Comparison of ENCODE assay signal across 21 cellular contexts in genomic region chr3:116836286-116836685, GRCh38.
DNase-seq lines count a peak whose midpoint lies in the region; ATAC-seq and TF ChIP-seq lines count a peak whose summit lies in the region.
"Had no signal": no experiment of that assay in that cellular context is flagged by ENCODE, and none has a peak within 500 bp of the region (broad histone marks: within the 10 kb centered on the region; RNA-seq: fewer than 3 reads in every experiment).

No MANE protein-coding gene starts in this region.

- H2AK9ac ChIP-seq in IMR-90 (replicated peaks; ENCODE audit: low read depth, low read length, poor library complexity): no peak overlapping the region

- no peak overlapping the region for H2BK20ac ChIP-seq in IMR-90 (ENCODE audit: low read depth, low read length)

- no peak overlapping the region for H2AK5ac ChIP-seq in IMR-90 (ENCODE audit: low read depth, low read length)

- no peaks in the 10 kb centered on the region for H3K27me3 ChIP-seq in ACC112 (ENCODE audit: insufficient read depth, low read length)
- H3K27me3 ChIP-seq in IMR-90 (ENCODE audit: control insufficient read depth, insufficient read depth, low read length): no peaks in the 10 kb centered on the region
- H3K27me3 ChIP-seq in CD8-positive, alpha-beta memory T cell (ENCODE audit: insufficient read depth, low read length, poor library complexity, severe bottlenecking): no peaks in the 10 kb centered on the region
- H3K27me3 ChIP-seq: BLaER1, MG63 had no signal

- no peaks in the 10 kb centered on the region for H4K20me1 ChIP-seq in IMR-90 (ENCODE audit: insufficient read depth, low read length)
- H4K20me1 ChIP-seq: BLaER1 had no signal

- DNase-seq in IMR-90 (peak; percentile 48), astrocyte of the spinal cord (ENCODE audit: low read depth, low spot score) (peak; percentile 14), foreskin fibroblast (peak; percentile 41 to 75), left cardiac atrium (no peak), NOMO-1 treated with dmso at 0.1 percent for 144 hours (lab: John Stamatoyannopoulos, UW; ENCODE audit: unreplicated experiment) (no peak), NCI-H2029 treated with DMSO at 0.1 percent for 48 hours (lab: John Stamatoyannopoulos, UW) (no peak)
- DNase-seq in CD8-positive, alpha-beta memory T cell: no peak
- DNase-seq: 8988T; CD8-positive, alpha-beta T cell; DMS79 treated with DMSO at 0.1 percent for 48 hours; GDM1; MG63; NCI-H1092 treated with DMSO at 0.1 percent for 48 hours; NCI-H1694; NCI-H2107; NCI-H226; NCI-H524 treated with DMSO at 0.1 percent for 48 hours had no signal

- TF ChIP-seq RAD21 in IMR-90 (IDR thresholded peaks at IDR 0.05; ENCODE audit: low read length): no peak

- BruUV-seq in IMR-90 (replicated peaks; lab: Mats Ljungman, UMichigan): no TSS peak

- no peak overlapping the region for H4K91ac ChIP-seq in IMR-90 (ENCODE audit: insufficient read depth, low read depth, low read length)

- no peak overlapping the region for H4K5ac ChIP-seq in IMR-90 (ENCODE audit: low read depth, low read length)

- H3K27ac Mint-ChIP-seq in CD8-positive, alpha-beta memory T cell: no peak overlapping the region
- H3K27ac Mint-ChIP-seq: CD8-positive, alpha-beta T cell had no signal

- no peak overlapping the region for H2BK120ac ChIP-seq in IMR-90 (ENCODE audit: low read depth, low read length)

- no peaks in the 10 kb centered on the region for H3K4me1 Mint-ChIP-seq in CD8-positive, alpha-beta memory T cell

- in situ Hi-C loops in IMR-90 (cut with MboI; ENCODE audit: low sequenced_read_pairs) (no loop called here), astrocyte of the spinal cord (cut with HindIII; ENCODE audit: low sequenced_read_pairs) (no loop called here)

- no peaks in the 10 kb centered on the region for H3K36me3 Mint-ChIP-seq in CD8-positive, alpha-beta memory T cell
- H3K36me3 Mint-ChIP-seq: CD8-positive, alpha-beta T cell had no signal

- POLR2A ChIA-PET in IMR-90 (lab: Charles Lee; ENCODE audit: unreplicated experiment): no interaction called here
- POLR2A ChIA-PET in CD8-positive, alpha-beta memory T cell (lab: Charles Lee): no interaction called here

- H3K36me3 ChIP-seq in ACC112 (ENCODE audit: insufficient read depth, low read length): no peaks in the 10 kb centered on the region
- H3K36me3 ChIP-seq in IMR-90 (ENCODE audit: control insufficient read depth, insufficient read depth, low read length): no peaks in the 10 kb centered on the region
- H3K36me3 ChIP-seq in CD8-positive, alpha-beta memory T cell (ENCODE audit: insufficient read depth, low read length): no peaks in the 10 kb centered on the region
- H3K36me3 ChIP-seq: BLaER1, HAP-1, MG63 had no signal

- H3K56ac ChIP-seq in IMR-90 (ENCODE audit: extremely low read depth, insufficient read depth, low read length): no peak overlapping the region

- H3K9me3 ChIP-seq in IMR-90 (ENCODE audit: control insufficient read depth, insufficient read depth, low read length): no peaks in the 10 kb centered on the region
- H3K9me3 ChIP-seq in CD8-positive, alpha-beta memory T cell (ENCODE audit: low read length): no peaks in the 10 kb centered on the region
- H3K9me3 ChIP-seq: BLaER1, HAP-1, MG63 had no signal

- no peak for ATAC-seq in IMR-90 (ENCODE audit: low read depth)
- ATAC-seq in left cardiac atrium: no peak
- ATAC-seq: CD8-positive, alpha-beta T cell; GM12878 had no signal

- H3K23ac ChIP-seq in IMR-90 (ENCODE audit: low read depth, low read length): no peak overlapping the region

- no peaks in the 10 kb centered on the region for H3K27me3 Mint-ChIP-seq in CD8-positive, alpha-beta memory T cell

- no peak overlapping the region for H3K4me3 Mint-ChIP-seq in CD8-positive, alpha-beta memory T cell
- H3K4me3 Mint-ChIP-seq: CD8-positive, alpha-beta T cell had no signal

- no peak for TF ChIP-seq POLR2A in IMR-90 (IDR thresholded peaks at IDR 0.05; ENCODE audit: low read depth, low read length)

- H3K9me1 ChIP-seq in IMR-90 (ENCODE audit: insufficient read depth, low read length): no peaks in the 10 kb centered on the region

- no peak overlapping the region for H2BK15ac ChIP-seq in IMR-90 (ENCODE audit: low read depth, low read length)

- H3K18ac ChIP-seq in IMR-90 (ENCODE audit: low read depth, low read length): no peak overlapping the region

- H3K4me3 ChIP-seq in ACC112 (ENCODE audit: low read depth, low read length): no peak overlapping the region; the same call in 1 of the 2 replicates
- H3K4me3 ChIP-seq in IMR-90 (ENCODE audit: insufficient read depth, low read depth, low read length): no peak overlapping the region
- no peak overlapping the region for H3K4me3 ChIP-seq in astrocyte of the spinal cord (ENCODE audit: low read depth, low read length)
- no peak overlapping the region for H3K4me3 ChIP-seq in foreskin fibroblast (ENCODE audit: low read depth in 1 of 2, low read length in 2 of 2)
- no peak overlapping the region for H3K4me3 ChIP-seq in CD8-positive, alpha-beta memory T cell (ENCODE audit: low read length)
- H3K4me3 ChIP-seq: BLaER1, GM12878, HAP-1, MG63 had no signal

- H2BK5ac ChIP-seq in IMR-90 (ENCODE audit: low read depth, low read length, poor library complexity, severe bottlenecking): no peak overlapping the region

- WGBS in IMR-90 (ENCODE audit: extremely low coverage in 2 of 2, insufficient read length in 1 of 2), 2 experiments: no CpG with 5 or more reads among the region's 2 CpGs

- dilution Hi-C loops in IMR-90 (cut with HindIII; ENCODE audit: low sequenced_read_pairs, unreplicated experiment): no loop called here

- H3K9ac ChIP-seq in IMR-90 (ENCODE audit: low read depth, low read length): no peak overlapping the region
- H3K9ac ChIP-seq: BLaER1 had no signal

- peaks cover 20% of the 10 kb centered on the region for H3K4me1 ChIP-seq in ACC112 (ENCODE audit: control insufficient read depth, insufficient read depth, low read length, unreplicated experiment)
- H3K4me1 ChIP-seq in IMR-90 (ENCODE audit: control insufficient read depth, insufficient read depth, low read length): no peaks in the 10 kb centered on the region
- H3K4me1 ChIP-seq in CD8-positive, alpha-beta memory T cell (ENCODE audit: insufficient read depth, low read length): no peaks in the 10 kb centered on the region
- H3K4me1 ChIP-seq: BLaER1 had no signal

- H3K79me2 ChIP-seq in ACC112 (ENCODE audit: control insufficient read depth, insufficient read depth, low read length, unreplicated experiment): no peaks in the 10 kb centered on the region

- H4K8ac ChIP-seq in IMR-90 (ENCODE audit: low read depth in 2 of 2, low read length in 2 of 2): no peak overlapping the region

- CTCF ChIA-PET in IMR-90 (lab: Yijun Ruan, JAX): no interaction called here
- CTCF ChIA-PET in CD8-positive, alpha-beta memory T cell (lab: Charles Lee): no interaction called here

- H3K4ac ChIP-seq in IMR-90 (ENCODE audit: low read depth, low read length): no peak overlapping the region

- peaks cover 0 to 11% (median 2%) of the 10 kb centered on the region in 5 donors for H3K9me3 Mint-ChIP-seq in CD8-positive, alpha-beta memory T cell
- H3K9me3 Mint-ChIP-seq: CD8-positive, alpha-beta T cell had no signal

- H3K14ac ChIP-seq in IMR-90 (replicated peaks; ENCODE audit: low read depth, low read length): no peak overlapping the region

- intact Hi-C loops in IMR-90 (cut with micrococcal nuclease) (no loop called here), left cardiac atrium (cut with DNase I) (no loop called here)

- TF ChIP-seq CTCF in IMR-90 (conservative IDR thresholded peaks at IDR 0.05; ENCODE audit: low read depth, low read length) (no peak), astrocyte of the spinal cord (IDR thresholded peaks at IDR 0.05; ENCODE audit: low read depth, low read length) (no peak), foreskin fibroblast (IDR thresholded peaks at IDR 0.05; ENCODE audit: low read depth, low read length) (no peak)

- no peaks in the 10 kb centered on the region for H3K79me1 ChIP-seq in IMR-90 (ENCODE audit: low read depth in 1 of 2, low read length in 2 of 2)

- H3K27ac ChIP-seq in ACC112 (ENCODE audit: low read depth, low read length) (peak overlapping the region; percentile 70), IMR-90 (ENCODE audit: insufficient read depth, low read length) (no peak overlapping the region)
- no peak overlapping the region for H3K27ac ChIP-seq in CD8-positive, alpha-beta memory T cell (ENCODE audit: low read depth, low read length)
- H3K27ac ChIP-seq: BLaER1 had no signal

- no peak overlapping the region for H3K4me2 ChIP-seq in IMR-90 (ENCODE audit: low read depth, low read length)
- H3K4me2 ChIP-seq: BLaER1 had no signal

- H2AFZ ChIP-seq in ACC112 (ENCODE audit: low read length, unreplicated experiment) (no peak overlapping the region), IMR-90 (replicated peaks; ENCODE audit: low read length, poor library complexity) (no peak overlapping the region)

TF ChIP-seq in IMR-90, 13 proteins besides CTCF, POLR2A, EP300 and RAD21 (continues in another document):
- TF ChIP-seq RFX5 (IDR thresholded peaks at IDR 0.05; ENCODE audit: low read depth, low read length) (no peak), MAZ (IDR thresholded peaks at IDR 0.05; ENCODE audit: borderline replicate concordance, low read depth, low read length) (no peak), BHLHE40 (IDR thresholded peaks at IDR 0.05; ENCODE audit: low read depth, low read length) (no peak), FOS (IDR thresholded peaks at IDR 0.05; ENCODE audit: low read depth, low read length) (no peak), MAFK (IDR thresholded peaks at IDR 0.05; ENCODE audit: low read depth, low read length) (no peak), NFE2L2 (IDR thresholded peaks at IDR 0.05; ENCODE audit: low read depth, low read length) (no peak), ELK1 (IDR thresholded peaks at IDR 0.05; ENCODE audit: borderline replicate concordance, low read depth, low read length) (no peak), CEBPB (IDR thresholded peaks at IDR 0.05; ENCODE audit: low read depth, low read length) (no peak), CHD1 (IDR thresholded peaks at IDR 0.05; ENCODE audit: low read depth, low read length) (no peak)
- TF ChIP-seq, protein P1, sequence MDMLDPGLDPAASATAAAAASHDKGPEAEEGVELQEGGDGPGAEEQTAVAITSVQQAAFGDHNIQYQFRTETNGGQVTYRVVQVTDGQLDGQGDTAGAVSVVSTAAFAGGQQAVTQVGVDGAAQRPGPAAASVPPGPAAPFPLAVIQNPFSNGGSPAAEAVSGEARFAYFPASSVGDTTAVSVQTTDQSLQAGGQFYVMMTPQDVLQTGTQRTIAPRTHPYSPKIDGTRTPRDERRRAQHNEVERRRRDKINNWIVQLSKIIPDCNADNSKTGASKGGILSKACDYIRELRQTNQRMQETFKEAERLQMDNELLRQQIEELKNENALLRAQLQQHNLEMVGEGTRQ (IDR thresholded peaks at IDR 0.05; ENCODE audit: low read depth, low read length): no peak

Comparison
In these comparisons a context has a peak if more than half of its experiments do, and no peak if none do; other contexts are left out.
1. DNase-seq: peak in IMR-90 (single experiment), astrocyte of the spinal cord (single experiment) and foreskin fibroblast (2 of 2); none in CD8-positive, alpha-beta memory T cell (0 of 5), left cardiac atrium (single experiment), NOMO-1 treated with dmso at 0.1 percent for 144 hours (single experiment) and NCI-H2029 treated with DMSO at 0.1 percent for 48 hours (single experiment).